ENCODE assay signal across 1 cellular context in genomic region chr7:150787321-150788281, GRCh38.
TF ChIP-seq lines count a peak whose summit lies in the region.

No MANE protein-coding gene starts in this region.

TF ChIP-seq in SK-N-SH, 30 proteins besides CTCF, POLR2A, EP300 and RAD21 (continued from another document):
- TF ChIP-seq ZBTB33 (IDR thresholded peaks at IDR 0.05; ENCODE audit: borderline replicate concordance, low read depth) (no peak), CHD2 (IDR thresholded peaks at IDR 0.05; ENCODE audit: low read length, partially characterized antibody) (peak; percentile 80), ELF1 (IDR thresholded peaks at IDR 0.05) (no peak), TEAD4 (IDR thresholded peaks at IDR 0.05; ENCODE audit: borderline replicate concordance, insufficient read depth) (no peak), REST (IDR thresholded peaks at IDR 0.05; ENCODE audit: low read depth, low read length) (no peak), FOXJ3 (CRISPR knock-in tag; IDR thresholded peaks at IDR 0.05) (no peak; the same call in 1 of the 2 replicates), TCF12 (IDR thresholded peaks at IDR 0.05) (no peak; the same call in 1 of the 2 replicates)
